In the genomic region with DNA sequence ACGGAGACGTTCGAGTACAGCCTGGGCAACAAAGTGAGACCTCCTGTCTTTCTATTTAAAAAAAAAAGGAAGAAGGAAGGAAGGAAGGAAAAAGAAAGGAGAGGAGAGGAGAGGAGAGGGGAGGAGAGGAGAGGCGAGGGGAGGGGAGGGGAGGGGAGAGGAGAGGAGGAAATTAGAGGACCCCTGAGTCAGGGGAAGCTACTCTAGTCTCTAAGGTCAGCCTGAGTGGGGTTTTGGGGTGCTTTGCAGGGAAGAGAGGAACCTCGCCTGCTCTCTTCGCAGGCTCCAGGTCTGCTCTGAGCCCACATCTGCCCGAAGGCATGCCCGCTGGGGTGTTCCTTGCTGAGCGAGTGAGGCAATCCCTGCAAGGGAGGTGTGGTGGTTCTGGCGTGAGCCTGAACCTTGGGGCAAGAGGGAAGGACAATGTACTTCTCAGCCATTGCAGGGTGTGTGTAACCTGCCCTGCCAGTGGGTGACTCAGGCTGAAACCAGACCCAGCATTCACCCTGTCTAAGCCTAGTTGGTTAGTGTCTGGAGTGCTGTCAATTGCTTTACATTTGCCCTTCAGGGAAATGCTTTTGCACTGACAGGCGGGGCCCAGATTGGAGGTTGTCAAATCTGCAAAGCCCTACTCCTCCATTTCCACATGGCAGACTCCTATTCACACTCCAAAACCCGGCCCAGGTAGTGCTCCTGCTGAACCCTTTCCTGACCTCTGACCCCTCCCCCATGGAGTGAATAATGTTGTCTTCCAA, we compare ENCODE assay signal across 10 cellular contexts. TPM values are rescaled to one million over a fixed set of nuclear protein-coding genes. Genes with fewer than 3 reads are reported as not detected.
DNase-seq lines count a peak whose midpoint lies in the region; ATAC-seq and TF ChIP-seq lines count a peak whose summit lies in the region.
"Had no signal": no experiment of that assay in that cellular context is flagged by ENCODE, and none has a peak within 500 bp of the region (broad histone marks: within the 10 kb centered on the region; RNA-seq: fewer than 3 reads in every experiment).

No MANE protein-coding gene starts in this region.

- H3K9me3 Mint-ChIP-seq in activated CD8-positive, alpha-beta memory T cell treated with anti-CD3 and anti-CD28 coated beads, Interleukin-2, amount 10 ng/mL, durations not matched to agents 7 days and 5 days (ENCODE audit: low read depth), result no peaks in the 10 kb centered on the region

- peak; percentile 78 for ATAC-seq in activated CD8-positive, alpha-beta memory T cell treated with anti-CD3 and anti-CD28 coated beads, Interleukin-2, amount 10 ng/mL, durations not matched to agents 7 days and 5 days
- no peak for ATAC-seq in HG02981 (IDR thresholded peaks at IDR 0.05; ENCODE audit: unreplicated experiment)

- no peak overlapping the region for H2AFZ ChIP-seq in PC-9

- no peak for TF ChIP-seq EP300 in transverse colon (IDR thresholded peaks at IDR 0.05; ENCODE audit: low read depth)

- no peak for TF ChIP-seq POLR2A in transverse colon (IDR thresholded peaks at IDR 0.05)
- TF ChIP-seq POLR2A in erythroblast (IDR thresholded peaks at IDR 0.05; ENCODE audit: low read length), result no peak

- TF ChIP-seq CTCF in PC-9 (conservative IDR thresholded peaks at IDR 0.05) (no peak), transverse colon (IDR thresholded peaks at IDR 0.05) (no peak)

- no TSS peak for BruUV-seq in PC-9 (replicated peaks; lab: Mats Ljungman, UMichigan)

- H3K27me3 Mint-ChIP-seq in activated CD8-positive, alpha-beta memory T cell treated with anti-CD3 and anti-CD28 coated beads, Interleukin-2, amount 10 ng/mL, durations not matched to agents 7 days and 5 days, result peaks cover 34% of the 10 kb centered on the region

- H3K4me1 Mint-ChIP-seq in activated CD8-positive, alpha-beta memory T cell treated with anti-CD3 and anti-CD28 coated beads, Interleukin-2, amount 10 ng/mL, durations not matched to agents 7 days and 5 days, result peaks cover 21% of the 10 kb centered on the region

- intact Hi-C loops in PC-9 (cut with micrococcal nuclease; ENCODE audit: unreplicated experiment), result loop anchor here (1.0 to 10.0 kb wide), 2 partner anchors 21 to 399 kb away; a partner anchor contains a TSS
- intact Hi-C loops in transverse colon (cut with DNase I; ENCODE audit: low total_unique reads), result no loop called here

- H3K4me3 Mint-ChIP-seq in activated CD8-positive, alpha-beta memory T cell treated with anti-CD3 and anti-CD28 coated beads, Interleukin-2, amount 10 ng/mL, durations not matched to agents 7 days and 5 days, result no peak overlapping the region

- H3K4me1 ChIP-seq in PC-9 (replicated peaks; ENCODE audit: insufficient read depth), result peaks cover 50% of the 10 kb centered on the region
- no peaks in the 10 kb centered on the region for H3K4me1 ChIP-seq in transverse colon

- H3K27ac ChIP-seq in PC-9, result peak overlapping the region; percentile 66
- H3K27ac ChIP-seq in epithelial cell of prostate, result peak overlapping the region; percentile 53
- no peak overlapping the region for H3K27ac ChIP-seq in transverse colon

- no peaks in the 10 kb centered on the region for H3K79me2 ChIP-seq in PC-9 (ENCODE audit: low read depth)

- H3K36me3 Mint-ChIP-seq in activated CD8-positive, alpha-beta memory T cell treated with anti-CD3 and anti-CD28 coated beads, Interleukin-2, amount 10 ng/mL, durations not matched to agents 7 days and 5 days, result no peaks in the 10 kb centered on the region

- H3K9me3 ChIP-seq in PC-9 (ENCODE audit: insufficient read depth, low read depth) (no peaks in the 10 kb centered on the region), transverse colon (no peaks in the 10 kb centered on the region)

- in situ Hi-C loops in transverse colon (cut with MboI; ENCODE audit: low pct_ligation_motif_present in 1 of 4, low pct_unique_long_range_greater_than_20kb in 1 of 4, low sequenced_read_pairs in 3 of 4), result no loop called here

- peak overlapping the region; percentile 56 for H3K4me2 ChIP-seq in PC-9

- CTCF ChIA-PET in activated CD8-positive, alpha-beta memory T cell treated with anti-CD3 and anti-CD28 coated beads, Interleukin-2, amount 10 ng/mL, durations not matched to agents 7 days and 5 days (lab: Charles Lee), result interaction anchor here (1.2 to 11.0 kb wide), 3 partner anchors 16 to 23 kb away, joined by 6 to 289 read pairs (median 7); a partner anchor contains a TSS
- CTCF ChIA-PET in PC-9 (lab: Charles Lee), result interaction anchor here (0.7 kb wide), 3 partner anchors 46 to 1608 kb away, joined by 3 to 4 read pairs (median 3); no protein-coding TSS in a partner anchor

- H3K27me3 ChIP-seq in PC-9 (ENCODE audit: insufficient read depth, low read depth), result no peaks in the 10 kb centered on the region
- peaks cover 68% of the 10 kb centered on the region for H3K27me3 ChIP-seq in transverse colon

- POLR2A ChIA-PET in PC-9 (lab: Charles Lee; ENCODE audit: unreplicated experiment), result interaction anchor here (0.7 kb wide), 1 partner anchor 375 kb away, joined by 6 read pairs; no protein-coding TSS in a partner anchor

- H3K36me3 ChIP-seq in PC-9 (ENCODE audit: low read depth) (no peaks in the 10 kb centered on the region), transverse colon (no peaks in the 10 kb centered on the region)

- no peaks in the 10 kb centered on the region for H3K9me2 ChIP-seq in PC-9 (ENCODE audit: insufficient read depth)

- peaks cover 38% of the 10 kb centered on the region for H3F3A ChIP-seq in PC-9 (ENCODE audit: insufficient read depth, low read depth)

- WGBS in transverse colon (ENCODE audit: low coverage in 1 of 2), 2 donors, result 55 to 60% methylated on average over 4 to 12 of the region's 12 CpGs

- H3K27ac Mint-ChIP-seq in activated CD8-positive, alpha-beta memory T cell treated with anti-CD3 and anti-CD28 coated beads, Interleukin-2, amount 10 ng/mL, durations not matched to agents 7 days and 5 days, result no peak overlapping the region

- H3K4me3 ChIP-seq in PC-9 (no peak overlapping the region; the same call in 1 of the 2 replicates), transverse colon (no peak overlapping the region)

- DNase-seq in activated CD8-positive, alpha-beta memory T cell treated with anti-CD3 and anti-CD28 coated beads, Interleukin-2, amount 10 ng/mL, durations not matched to agents 7 days and 5 days, result peak; percentile 59
- DNase-seq in activated CD8-positive, alpha-beta memory T cell treated with anti-CD3 and anti-CD28 coated beads, Interleukin-2, amount 50 U/mL, for 48 hours, result no peak
- DNase-seq in PC-9 (peak; percentile 95 to 99), epithelial cell of prostate (ENCODE audit: low read depth, low spot score) (peak; percentile 99), transverse colon (peak; percentile 61), cerebellar cortex (ENCODE audit: low spot score) (no peak), erythroblast (lab: John Stamatoyannopoulos, UW) (no peak)
- DNase-seq: activated effector memory CD4-positive, alpha-beta T cell treated with Interleukin-2 at 50 U/mL for 16 hours; NCI-H2081 treated with DMSO at 0.1 percent for 48 hours had no signal

- H4K20me1 ChIP-seq in PC-9 (ENCODE audit: insufficient read depth), result no peaks in the 10 kb centered on the region

RNA-seq across cellular contexts. Expression of a gene that starts 15.3 kb away (rescaled TPM):
- under 1 TPM in 1 of 2 experiments, not detected in 1; 0.30 TPM for total RNA-seq in activated CD8-positive, alpha-beta memory T cell treated with anti-CD3 and anti-CD28 coated beads, Interleukin-2, amount 10 ng/mL, durations not matched to agents 7 days and 5 days
- total RNA-seq in PC-9 (2021), result not detected in 2 replicates
- total RNA-seq in transverse colon, result 1 to 10 TPM in 1 of 4 donors, not detected in 3; 3.8 TPM

RNA-seq across cellular contexts. Expression of a gene that starts 21.4 kb away (rescaled TPM):
- 10 to 100 TPM; 39.4 to 40.6 TPM for total RNA-seq in activated CD8-positive, alpha-beta memory T cell treated with anti-CD3 and anti-CD28 coated beads, Interleukin-2, amount 10 ng/mL, durations not matched to agents 7 days and 5 days
- total RNA-seq in PC-9 (2021), result 14.1 and 16.3 TPM in 2 replicates
- 10 to 100 TPM; 27.0 to 80.0 (median 32.4) TPM for total RNA-seq in transverse colon

RNA-seq across cellular contexts. Expression of a gene that starts 35.6 kb away (rescaled TPM):
- total RNA-seq in activated CD8-positive, alpha-beta memory T cell treated with anti-CD3 and anti-CD28 coated beads, Interleukin-2, amount 10 ng/mL, durations not matched to agents 7 days and 5 days, result 1 to 10 TPM; 1.7 to 2.0 TPM
- total RNA-seq in PC-9 (2021) (6.0 and 8.7 TPM in 2 replicates), transverse colon (not detected)

RNA-seq across cellular contexts. Expression of a gene that starts 58.9 kb away (rescaled TPM):
- total RNA-seq in activated CD8-positive, alpha-beta memory T cell treated with anti-CD3 and anti-CD28 coated beads, Interleukin-2, amount 10 ng/mL, durations not matched to agents 7 days and 5 days, result 10 to 100 TPM; 41.6 to 52.3 TPM
- total RNA-seq in PC-9 (2021) (35.3 and 35.6 TPM in 2 replicates), transverse colon (10 to 100 TPM; 23.5 to 52.0 (median 32.0) TPM)

Comparison
In these comparisons a context has a peak if more than half of its experiments do, and no peak if none do; other contexts are left out.
1. DNase-seq: peak in activated CD8-positive, alpha-beta memory T cell treated with anti-CD3 and anti-CD28 coated beads, Interleukin-2, amount 10 ng/mL, durations not matched to agents 7 days and 5 days (single experiment), PC-9 (2 of 2), epithelial cell of prostate (single experiment) and transverse colon (single experiment); none in activated CD8-positive, alpha-beta memory T cell treated with anti-CD3 and anti-CD28 coated beads, Interleukin-2, amount 50 U/mL, for 48 hours (single experiment), cerebellar cortex (single experiment) and erythroblast (0 of 2).
2. H3K27ac ChIP-seq: peak in PC-9 (single experiment) and epithelial cell of prostate (single experiment); none in transverse colon (0 of 4).